ENCODE assay signal across 9 cellular contexts in genomic region chr19:6417713-6418561, GRCh38. TPM values are rescaled to one million over a fixed set of nuclear protein-coding genes. Genes with fewer than 3 reads are reported as not detected.
DNase-seq lines count a peak whose midpoint lies in the region; ATAC-seq and TF ChIP-seq lines count a peak whose summit lies in the region.
"Had no signal": no experiment of that assay in that cellular context is flagged by ENCODE, and none has a peak within 500 bp of the region (broad histone marks: within the 10 kb centered on the region; RNA-seq: fewer than 3 reads in every experiment).

No MANE protein-coding gene starts in this region.

- H3K36me3 Mint-ChIP-seq in T-helper 17 cell (ENCODE audit: low read depth): peaks cover 2% of the 10 kb centered on the region
- H3K36me3 Mint-ChIP-seq in osteocyte (ENCODE audit: unreplicated experiment): peaks cover 37% of the 10 kb centered on the region

- no peaks in the 10 kb centered on the region for H3K27me3 Mint-ChIP-seq in T-helper 17 cell
- H3K27me3 Mint-ChIP-seq in osteocyte (ENCODE audit: unreplicated experiment): no peaks in the 10 kb centered on the region

- ATAC-seq in T-helper 17 cell (no peak), GM21390 (IDR thresholded peaks at IDR 0.05; ENCODE audit: unreplicated experiment) (no peak), esophagus mucosa (no peak), HG03354 (IDR thresholded peaks at IDR 0.05; ENCODE audit: poor library complexity, severe bottlenecking, unreplicated experiment) (no peak)

- H3K9me3 ChIP-seq in T-helper 17 cell (ENCODE audit: control insufficient read depth, low read length, poor library complexity, severe bottlenecking): no peaks in the 10 kb centered on the region

- H3K4me1 Mint-ChIP-seq in T-helper 17 cell (peaks cover 8% of the 10 kb centered on the region), osteocyte (ENCODE audit: unreplicated experiment) (peaks cover 10% of the 10 kb centered on the region)

- H3K9me3 Mint-ChIP-seq in osteocyte (ENCODE audit: unreplicated experiment): no peaks in the 10 kb centered on the region

- H3K4me3 ChIP-seq in fibroblast of villous mesenchyme (ENCODE audit: low read depth, low read length): no peak overlapping the region

- DNase-seq in EH (ENCODE audit: low read depth): peak; percentile 25
- no peak for DNase-seq in T-helper 17 cell
- DNase-seq in fibroblast of villous mesenchyme (ENCODE audit: low read depth): peak; percentile 17
- no peak for DNase-seq in osteocyte (ENCODE audit: extremely low spot score, unreplicated experiment)
- DNase-seq in DMS114 treated with DMSO at 0.1 percent for 48 hours (lab: John Stamatoyannopoulos, UW; ENCODE audit: unreplicated experiment): no peak
- DNase-seq: NCI-H748 treated with DMSO at 0.1 percent for 48 hours had no signal

- H3K27ac Mint-ChIP-seq in T-helper 17 cell (peak overlapping the region; percentile 27), osteocyte (ENCODE audit: unreplicated experiment) (no peak overlapping the region)

- H3K4me3 Mint-ChIP-seq in T-helper 17 cell (no peak overlapping the region), osteocyte (ENCODE audit: unreplicated experiment) (no peak overlapping the region)

- TF ChIP-seq CTCF in fibroblast of villous mesenchyme (IDR thresholded peaks at IDR 0.05; ENCODE audit: insufficient read depth, low read depth, low read length) (peak; percentile 45), osteocyte (IDR thresholded peaks at IDR 0.05) (peak; percentile 55)

RNA-seq across cellular contexts. Expression of gene KHSRP, which starts 6.7 kb away (rescaled TPM):
- 100 to 1,000 TPM; 138 to 164 TPM for total RNA-seq in T-helper 17 cell
- total RNA-seq in fibroblast of villous mesenchyme: 91.8 and 118 TPM in 2 replicates
- 240 and 241 TPM in 2 replicates for total RNA-seq in osteocyte
- 148 TPM for total RNA-seq in esophagus mucosa

RNA-seq across cellular contexts. Expression of gene SLC25A41, which starts 15.6 kb away (rescaled TPM):
- not detected for total RNA-seq in T-helper 17 cell
- total RNA-seq in fibroblast of villous mesenchyme: not detected in 2 replicates
- 0.27 TPM in 1 of 2 replicates, not detected in the other for total RNA-seq in osteocyte
- total RNA-seq in esophagus mucosa: 0.36 TPM

RNA-seq across cellular contexts. Expression of gene GTF2F1, which starts 25.0 kb away (rescaled TPM):
- total RNA-seq in T-helper 17 cell: 10 to 100 TPM; 67.2 to 68.7 TPM
- 36.1 and 42.7 TPM in 2 replicates for total RNA-seq in fibroblast of villous mesenchyme
- 62.0 and 65.8 TPM in 2 replicates for total RNA-seq in osteocyte
- total RNA-seq in esophagus mucosa: 32.6 TPM

RNA-seq across cellular contexts. Expression of gene SLC25A23, which starts 41.7 kb away (rescaled TPM):
- 10 to 100 TPM in 1 of 2 donors, 1 to 10 TPM in 1; 9.6 to 11.3 TPM for total RNA-seq in T-helper 17 cell
- total RNA-seq in fibroblast of villous mesenchyme: 22.9 and 33.2 TPM in 2 replicates
- 50.8 and 51.6 TPM in 2 replicates for total RNA-seq in osteocyte
- total RNA-seq in esophagus mucosa: 31.1 TPM

RNA-seq across cellular contexts. Expression of gene PSPN, which starts 42.2 kb away (rescaled TPM):
- total RNA-seq in T-helper 17 cell: 1 to 10 TPM; 1.3 to 1.5 TPM
- total RNA-seq in fibroblast of villous mesenchyme: 0.97 and 1.7 TPM in 2 replicates
- total RNA-seq in osteocyte: 3.2 and 3.5 TPM in 2 replicates
- total RNA-seq in esophagus mucosa: 1.5 TPM

Comparison
In these comparisons a context has a peak if more than half of its experiments do, and no peak if none do; other contexts are left out.
1. DNase-seq: peak in EH (single experiment) and fibroblast of villous mesenchyme (single experiment); none in T-helper 17 cell (0 of 3), osteocyte (single experiment) and DMS114 treated with DMSO at 0.1 percent for 48 hours (single experiment).